25 cellular contexts compared by ENCODE assay signal in genomic region chrY:8794561-8794960, GRCh38.
DNase-seq lines count a peak whose midpoint lies in the region; FAIRE-seq and TF ChIP-seq lines count a peak whose summit lies in the region.
"Had no signal": no experiment of that assay in that cellular context is flagged by ENCODE, and none has a peak within 500 bp of the region (broad histone marks: within the 10 kb centered on the region; RNA-seq: fewer than 3 reads in every experiment).

No MANE protein-coding gene starts in this region.

- no peak overlapping the region for H3K4me2 ChIP-seq in GM23248 (ENCODE audit: unreplicated experiment)
- H3K4me2 ChIP-seq: A549; BLaER1 treated with 17β-estradiol and CSF1 and Interleukin-3, amounts not matched to agents 10 nM and 100 nM had no signal

- H3K9ac ChIP-seq in GM23248: no peak overlapping the region
- H3K9ac ChIP-seq: BLaER1 treated with 17β-estradiol and CSF1 and Interleukin-3, amounts not matched to agents 10 nM and 100 nM had no signal

- in situ Hi-C loops in GM23248 (cut with MboI): no loop called here

- H3K4me3 ChIP-seq in GM23248: no peak overlapping the region
- H3K4me3 ChIP-seq in bronchial epithelial cell (ENCODE audit: low read depth, low read length): no peak overlapping the region
- no peak overlapping the region for H3K4me3 ChIP-seq in sigmoid colon
- H3K4me3 ChIP-seq: A549; BLaER1 treated with 17β-estradiol and CSF1 and Interleukin-3, amounts not matched to agents 10 nM and 100 nM had no signal

- H3K36me3 ChIP-seq in GM23248 (ENCODE audit: low read depth): no peaks in the 10 kb centered on the region
- no peaks in the 10 kb centered on the region for H3K36me3 ChIP-seq in bronchial epithelial cell (ENCODE audit: control insufficient read depth, insufficient read depth, low read length)
- no peaks in the 10 kb centered on the region for H3K36me3 ChIP-seq in sigmoid colon
- H3K36me3 ChIP-seq: BE2C; BLaER1 treated with 17β-estradiol and CSF1 and Interleukin-3, amounts not matched to agents 10 nM and 100 nM had no signal

- no peaks in the 10 kb centered on the region for H3K9me2 ChIP-seq in GM23248 (ENCODE audit: insufficient read depth)

- H2AFZ ChIP-seq in GM23248: no peak overlapping the region

- WGBS in GM23248 (ENCODE audit: low coverage in 1 of 2, low lambda C conversion rate in 2 of 2, missing lambda C conversion rate in 2 of 2), 2 experiments: 0 to 2% methylated on average over 2 of the region's 2 CpGs
- WGBS in sigmoid colon, 2 donors: 77 to 82% methylated on average over 2 of the region's 2 CpGs

- H3K79me2 ChIP-seq in GM23248 (ENCODE audit: insufficient read depth): no peaks in the 10 kb centered on the region

- intact Hi-C loops in sigmoid colon (cut with DNase I): no loop called here

- H3K9me3 ChIP-seq in GM23248 (ENCODE audit: low read depth): no peaks in the 10 kb centered on the region
- H3K9me3 ChIP-seq in sigmoid colon: no peaks in the 10 kb centered on the region
- H3K9me3 ChIP-seq: A549; BE2C; BLaER1 treated with 17β-estradiol and CSF1 and Interleukin-3, amounts not matched to agents 10 nM and 100 nM had no signal

- no peak overlapping the region for H3K27ac ChIP-seq in GM23248
- H3K27ac ChIP-seq in sigmoid colon: no peak overlapping the region
- H3K27ac ChIP-seq: A549; BLaER1 treated with 17β-estradiol and CSF1 and Interleukin-3, amounts not matched to agents 10 nM and 100 nM had no signal

- TF ChIP-seq EP300 in sigmoid colon (IDR thresholded peaks at IDR 0.05): no peak

- no peak for TF ChIP-seq CTCF in bronchial epithelial cell (IDR thresholded peaks at IDR 0.05; ENCODE audit: insufficient read depth, low read length, severe bottlenecking)
- no peak for TF ChIP-seq CTCF in sigmoid colon (IDR thresholded peaks at IDR 0.05)

- H4K20me1 ChIP-seq in GM23248 (ENCODE audit: insufficient read depth): no peaks in the 10 kb centered on the region
- H4K20me1 ChIP-seq: BLaER1 treated with 17β-estradiol and CSF1 and Interleukin-3, amounts not matched to agents 10 nM and 100 nM had no signal

- no peak for TF ChIP-seq POLR2A in sigmoid colon (IDR thresholded peaks at IDR 0.05)

- H3K27me3 ChIP-seq in GM23248 (replicated peaks; ENCODE audit: insufficient read depth) (no peaks in the 10 kb centered on the region), bronchial epithelial cell (ENCODE audit: control insufficient read depth, insufficient read depth, low read length) (no peaks in the 10 kb centered on the region), sigmoid colon (no peaks in the 10 kb centered on the region)
- H3K27me3 ChIP-seq: BE2C; BLaER1 treated with 17β-estradiol and CSF1 and Interleukin-3, amounts not matched to agents 10 nM and 100 nM had no signal

- no peaks in the 10 kb centered on the region for H3F3A ChIP-seq in GM23248 (ENCODE audit: insufficient read depth)

- DNase-seq in GM23248: peak; percentile 39
- DNase-seq in bronchial epithelial cell (ENCODE audit: low read depth): peak; percentile 68
- DNase-seq in renal cortical epithelial cell (ENCODE audit: low read depth): peak; percentile 13
- no peak for DNase-seq in ecto neural progenitor cell (ENCODE audit: low spot score)
- no peak for DNase-seq in sigmoid colon
- DNase-seq in frontal cortex (ENCODE audit: low spot score in 2 of 2): no peak
- no peak for DNase-seq in NCI-H1930 (lab: John Stamatoyannopoulos, UW)
- DNase-seq: 8988T; ACHN; AML-193; BE2C; CD4-positive, alpha-beta T cell; CD8-positive, alpha-beta memory T cell; DMS 273 treated with DMSO at 0.1 percent for 48 hours; DMS79; EL; GDM1; H7; HCEC 1CT had no signal

- no peaks in the 10 kb centered on the region for H3K4me1 ChIP-seq in GM23248 (ENCODE audit: insufficient read depth)
- H3K4me1 ChIP-seq in sigmoid colon: no peaks in the 10 kb centered on the region
- H3K4me1 ChIP-seq: A549; BE2C; BLaER1 treated with 17β-estradiol and CSF1 and Interleukin-3, amounts not matched to agents 10 nM and 100 nM had no signal

- FAIRE-seq in bronchial epithelial cell (lab: Jason Lieb, UNC) (no peak), frontal cortex (lab: Jason Lieb, UNC) (no peak)
- FAIRE-seq: A549, D721Med, GM12891, GM18507, H1 had no signal

Comparison
In these comparisons a context has a peak if more than half of its experiments do, and no peak if none do; other contexts are left out.
1. DNase-seq: peak in GM23248 (single experiment), bronchial epithelial cell (single experiment) and renal cortical epithelial cell (single experiment); none in ecto neural progenitor cell (single experiment), sigmoid colon (single experiment), frontal cortex (0 of 2) and NCI-H1930 (0 of 2).